35 cellular contexts compared by ENCODE assay signal in genomic region chr10:24376731-24377130, GRCh38.
"Had no signal": no experiment of that assay in that cellular context is flagged by ENCODE, and none has a peak within 500 bp of the region (broad histone marks: within the 10 kb centered on the region; RNA-seq: fewer than 3 reads in every experiment).

No MANE protein-coding gene starts in this region.

- H3K4me1 Mint-ChIP-seq: activated CD4-positive, alpha-beta T cell treated with anti-CD3 and anti-CD28 coated beads for 36 hours; activated CD8-positive, alpha-beta memory T cell treated with anti-CD3 and anti-CD28 coated beads, Interleukin-2, amount 10 ng/mL, durations not matched to agents 7 days and 5 days; activated naive CD4-positive, alpha-beta T cell treated with anti-CD3 and anti-CD28 coated beads, Interleukin-2, amount 10 ng/mL, durations not matched to agents 7 days and 5 days; activated naive CD8-positive, alpha-beta T cell treated with anti-CD3 and anti-CD28 coated beads, Interleukin-2, amount 10 ng/mL, durations not matched to agents 7 days and 5 days; T-helper 17 cell had no signal

- H3K9me3 ChIP-seq: ascending aorta, breast epithelium, heart left ventricle had no signal

- H3K36me3 ChIP-seq: ascending aorta, breast epithelium, WERI-Rb-1 had no signal

- H3K27ac ChIP-seq: ascending aorta, breast epithelium, cardiac muscle cell, coronary artery, heart left ventricle, WERI-Rb-1 had no signal

- H3K36me3 Mint-ChIP-seq: activated CD4-positive, alpha-beta memory T cell treated with anti-CD3 and anti-CD28 coated beads for 36 hours; activated CD8-positive, alpha-beta memory T cell treated with anti-CD3 and anti-CD28 coated beads, Interleukin-2, amount 10 ng/mL, durations not matched to agents 7 days and 5 days; activated naive CD4-positive, alpha-beta T cell treated with anti-CD3 and anti-CD28 coated beads, Interleukin-2, amount 10 ng/mL, durations not matched to agents 7 days and 5 days; activated naive CD4-positive, alpha-beta T cell treated with anti-CD3 and anti-CD28 coated beads, Interleukin-2, amount 50 U/mL, for 72 hours; activated naive CD8-positive, alpha-beta T cell treated with anti-CD3 and anti-CD28 coated beads, Interleukin-2, amount 10 ng/mL, durations not matched to agents 7 days and 5 days had no signal

- FAIRE-seq: frontal cortex had no signal

- H3K27me3 Mint-ChIP-seq: activated CD8-positive, alpha-beta memory T cell treated with anti-CD3 and anti-CD28 coated beads, Interleukin-2, amount 10 ng/mL, durations not matched to agents 7 days and 5 days; activated naive CD4-positive, alpha-beta T cell treated with anti-CD3 and anti-CD28 coated beads, Interleukin-2, amount 10 ng/mL, durations not matched to agents 7 days and 5 days; activated naive CD8-positive, alpha-beta T cell treated with anti-CD3 and anti-CD28 coated beads, Interleukin-2, amount 10 ng/mL, durations not matched to agents 7 days and 5 days; brain; dendritic cell treated with granulocyte-macrophage colony-stimulating factor and Interleukin-4, amounts not matched to agents 40 ng/mL and 50 ng/mL, for 4 days had no signal

- H3K4me3 Mint-ChIP-seq: activated CD4-positive, alpha-beta memory T cell treated with anti-CD3 and anti-CD28 coated beads for 36 hours; activated CD4-positive, alpha-beta T cell treated with anti-CD3 and anti-CD28 coated beads for 36 hours; activated CD4-positive, alpha-beta T cell treated with anti-CD3 and anti-CD28 coated beads, Interleukin-2, amount 10 ng/mL, durations not matched to agents 24 days and 14 days; activated CD8-positive, alpha-beta memory T cell treated with anti-CD3 and anti-CD28 coated beads, Interleukin-2, amount 10 ng/mL, durations not matched to agents 7 days and 5 days; activated CD8-positive, alpha-beta T cell treated with anti-CD3 and anti-CD28 coated beads, Interleukin-2, amount 10 ng/mL, durations not matched to agents 7 days and 5 days; activated naive CD4-positive, alpha-beta T cell treated with anti-CD3 and anti-CD28 coated beads, Interleukin-2, amount 10 ng/mL, durations not matched to agents 7 days and 5 days; activated naive CD8-positive, alpha-beta T cell treated with anti-CD3 and anti-CD28 coated beads, Interleukin-2, amount 10 ng/mL, durations not matched to agents 7 days and 5 days; brain; dendritic cell treated with granulocyte-macrophage colony-stimulating factor and Interleukin-4, amounts not matched to agents 40 ng/mL and 50 ng/mL, for 4 days; endodermal cell; T-helper 17 cell; T-helper 2 cell treated with Interferon-gamma antibody and Interleukin-4, amounts not matched to agents 5 μg/mL and 100 μg/mL, for 36 hours had no signal

- H3K9me3 Mint-ChIP-seq: activated CD4-positive, alpha-beta T cell treated with anti-CD3 and anti-CD28 coated beads, Interleukin-2, amount 10 ng/mL, durations not matched to agents 24 days and 14 days; activated naive CD8-positive, alpha-beta T cell treated with anti-CD3 and anti-CD28 coated beads, Interleukin-2, amount 10 ng/mL, durations not matched to agents 7 days and 5 days; dendritic cell treated with granulocyte-macrophage colony-stimulating factor and Interleukin-4, amounts not matched to agents 40 ng/mL and 50 ng/mL, for 4 days; T-helper 2 cell treated with Interferon-gamma antibody and Interleukin-4, amounts not matched to agents 5 μg/mL and 100 μg/mL, for 36 hours had no signal

- DNase-seq: activated CD4-positive, alpha-beta memory T cell treated with anti-CD3 and anti-CD28 coated beads for 36 hours; activated CD4-positive, alpha-beta T cell treated with anti-CD3 and anti-CD28 coated beads for 36 hours; activated CD4-positive, alpha-beta T cell treated with anti-CD3 and anti-CD28 coated beads, Interleukin-2, amount 10 ng/mL, durations not matched to agents 24 days and 14 days; activated CD4-positive, CD25-positive, alpha-beta regulatory T cell; activated CD4-positive, CD25-positive, alpha-beta regulatory T cell treated with anti-CD3 and anti-CD28 coated beads, Interleukin-2, amount 50 U/mL, for 72 hours; activated CD8-positive, alpha-beta memory T cell treated with anti-CD3 and anti-CD28 coated beads, Interleukin-2, amount 10 ng/mL, durations not matched to agents 7 days and 5 days; activated CD8-positive, alpha-beta memory T cell treated with anti-CD3 and anti-CD28 coated beads, Interleukin-2, amount 50 U/mL, for 4 hours; activated CD8-positive, alpha-beta T cell treated with anti-CD3 and anti-CD28 coated beads, Interleukin-2, amount 10 ng/mL, durations not matched to agents 7 days and 5 days; activated gamma-delta T cell; activated naive CD4-positive, alpha-beta T cell; activated naive CD4-positive, alpha-beta T cell treated with anti-CD3 and anti-CD28 coated beads, Interleukin-2, amount 10 ng/mL, durations not matched to agents 7 days and 5 days; activated naive CD8-positive, alpha-beta T cell treated with anti-CD3 and anti-CD28 coated beads, Interleukin-2, amount 10 ng/mL, durations not matched to agents 7 days and 5 days; activated T-cell treated with anti-CD3 and anti-CD28 coated beads, Interleukin-2, amount 50 U/mL, for 1 hour; activated T-cell treated with anti-CD3 and anti-CD28 coated beads, Interleukin-2, amount 50 U/mL, for 48 hours; central memory CD4-positive, alpha-beta T cell; cerebellar nuclear complex; effector memory CD4-positive, alpha-beta T cell; endodermal cell; foreskin fibroblast; glutamatergic neuron; heart left ventricle; T-helper 1 cell; T-helper 17 cell; T1000; WERI-Rb-1 had no signal

- H3K4me3 ChIP-seq: ascending aorta, breast epithelium, cardiac muscle cell, coronary artery, heart left ventricle had no signal

- H3K4me1 ChIP-seq: ascending aorta had no signal

- H3K27me3 ChIP-seq: ascending aorta, breast epithelium, cardiac muscle cell, heart left ventricle had no signal

- ATAC-seq: activated CD4-positive, alpha-beta T cell treated with anti-CD3 and anti-CD28 coated beads for 36 hours; activated CD8-positive, alpha-beta memory T cell treated with anti-CD3 and anti-CD28 coated beads, Interleukin-2, amount 10 ng/mL, durations not matched to agents 7 days and 5 days; activated CD8-positive, alpha-beta T cell treated with anti-CD3 and anti-CD28 coated beads, Interleukin-2, amount 10 ng/mL, durations not matched to agents 7 days and 5 days; activated naive CD4-positive, alpha-beta T cell treated with anti-CD3 and anti-CD28 coated beads, Interleukin-2, amount 50 U/mL, for 72 hours; esophagus mucosa; heart left ventricle; T-helper 17 cell had no signal

- H3K27ac Mint-ChIP-seq: activated CD4-positive, alpha-beta memory T cell treated with anti-CD3 and anti-CD28 coated beads for 36 hours; activated CD4-positive, alpha-beta T cell treated with anti-CD3 and anti-CD28 coated beads for 36 hours; activated CD4-positive, alpha-beta T cell treated with anti-CD3 and anti-CD28 coated beads, Interleukin-2, amount 10 ng/mL, durations not matched to agents 24 days and 14 days; activated CD8-positive, alpha-beta memory T cell treated with anti-CD3 and anti-CD28 coated beads, Interleukin-2, amount 10 ng/mL, durations not matched to agents 7 days and 5 days; activated CD8-positive, alpha-beta T cell treated with anti-CD3 and anti-CD28 coated beads, Interleukin-2, amount 10 ng/mL, durations not matched to agents 7 days and 5 days; activated naive CD4-positive, alpha-beta T cell treated with anti-CD3 and anti-CD28 coated beads, Interleukin-2, amount 10 ng/mL, durations not matched to agents 7 days and 5 days; activated naive CD4-positive, alpha-beta T cell treated with anti-CD3 and anti-CD28 coated beads, Interleukin-2, amount 50 U/mL, for 72 hours; activated naive CD8-positive, alpha-beta T cell treated with anti-CD3 and anti-CD28 coated beads, Interleukin-2, amount 10 ng/mL, durations not matched to agents 7 days and 5 days; dendritic cell treated with granulocyte-macrophage colony-stimulating factor and Interleukin-4, amounts not matched to agents 40 ng/mL and 50 ng/mL, for 4 days; endodermal cell; T-helper 17 cell; T-helper 2 cell treated with Interferon-gamma antibody and Interleukin-4, amounts not matched to agents 5 μg/mL and 100 μg/mL, for 36 hours had no signal
